1 cellular context compared by ENCODE assay signal in genomic region chr5:165139730-165140129, GRCh38.
TF ChIP-seq lines count a peak whose summit lies in the region.

No MANE protein-coding gene starts in this region.

TF ChIP-seq in GM12878, 131 proteins besides CTCF, POLR2A, EP300 and RAD21 (continued from another document):
- TF ChIP-seq ZBTB40 (IDR thresholded peaks at IDR 0.05; ENCODE audit: borderline replicate concordance): no peak
- TF ChIP-seq ZNF384 (IDR thresholded peaks at IDR 0.05; ENCODE audit: borderline replicate concordance, low read depth, low read length): peak; percentile 61; the same call in 1 of the 2 replicates
- TF ChIP-seq PBX3 (IDR thresholded peaks at IDR 0.05; ENCODE audit: insufficient replicate concordance, low read depth, low read length): no peak
- TF ChIP-seq RAD51 (IDR thresholded peaks at IDR 0.05): no peak
- TF ChIP-seq RFX5 (IDR thresholded peaks at IDR 0.05; ENCODE audit: low read depth, low read length): no peak
- TF ChIP-seq SPI1 (IDR thresholded peaks at IDR 0.05; ENCODE audit: borderline replicate concordance, insufficient read depth, low read depth, low read length): peak; percentile 63; the same call in 1 of the 2 replicates
TF ChIP-seq in GM12878: peak in this region for 2.
